In the genomic region with DNA sequence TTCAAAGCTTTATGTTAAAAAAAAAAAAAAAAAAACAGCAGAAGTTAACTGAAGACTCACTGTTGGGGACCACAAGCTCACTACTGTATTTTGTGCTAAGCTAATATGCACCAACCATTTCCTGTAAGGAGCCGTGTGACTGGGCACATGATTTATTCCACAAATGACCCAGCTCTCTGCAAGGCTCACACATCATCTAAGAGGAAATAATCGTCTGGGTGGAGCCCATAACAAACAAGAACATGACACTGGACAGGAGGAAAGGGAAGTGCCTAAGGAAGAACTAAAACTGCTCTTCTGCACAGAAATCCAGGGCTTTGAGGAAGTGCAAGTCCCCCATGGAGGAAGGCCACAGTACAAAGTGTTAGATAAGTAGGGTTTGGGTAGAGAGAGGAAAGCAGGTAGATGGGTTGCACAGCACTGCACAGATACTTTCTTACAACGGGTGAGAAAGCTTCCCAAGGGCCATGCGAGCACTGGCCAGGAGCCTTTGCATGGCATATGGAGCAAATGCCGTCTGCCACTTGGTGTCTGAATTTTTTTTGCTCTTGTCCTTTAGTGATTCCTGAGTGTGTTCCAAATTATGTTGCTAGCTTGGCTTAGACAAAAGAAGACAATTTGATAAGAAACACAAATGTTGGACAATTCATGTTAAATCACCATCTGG, we compare ENCODE assay signal across 8 cellular contexts. TPM values are rescaled to one million over a fixed set of nuclear protein-coding genes. Genes with fewer than 3 reads are reported as not detected.
DNase-seq lines count a peak whose midpoint lies in the region; ATAC-seq and TF ChIP-seq lines count a peak whose summit lies in the region.

No MANE protein-coding gene starts in this region.

- peak overlapping the region in 1 of 4 donors; percentile 4 for H3K4me3 ChIP-seq in adrenal gland

- H3K36me3 ChIP-seq in adrenal gland (replicated peaks in 1 of 2) = no peaks in the 10 kb centered on the region

- H3K4me3 Mint-ChIP-seq in HFFc6 = peak overlapping the region; percentile 83
- H3K4me3 Mint-ChIP-seq in stimulated activated naive B cell treated with anti-CD40 and anti-IgM and Interleukin-4, amounts not matched to agents 10 μg/mL and 1 μg/mL and 100 μg/mL, for 72 hours = peak overlapping the region; percentile 23 to 58

- no peaks in the 10 kb centered on the region for H3K27me3 ChIP-seq in adrenal gland

- H3K9me3 Mint-ChIP-seq in HFFc6 = no peaks in the 10 kb centered on the region
- H3K9me3 Mint-ChIP-seq in stimulated activated naive B cell treated with anti-CD40 and anti-IgM and Interleukin-4, amounts not matched to agents 10 μg/mL and 1 μg/mL and 100 μg/mL, for 72 hours = no peaks in the 10 kb centered on the region

- H3K27ac ChIP-seq in adrenal gland = peak overlapping the region; percentile 80 to 92 (median 88)

- H3K27me3 Mint-ChIP-seq in HFFc6 (ENCODE audit: insufficient read depth) = no peaks in the 10 kb centered on the region
- H3K27me3 Mint-ChIP-seq in stimulated activated naive B cell treated with anti-CD40 and anti-IgM and Interleukin-4, amounts not matched to agents 10 μg/mL and 1 μg/mL and 100 μg/mL, for 72 hours = no peaks in the 10 kb centered on the region

- DNase-seq in DMS 273 (lab: John Stamatoyannopoulos, UW; ENCODE audit: unreplicated experiment) (peak; percentile 66), DMS 273 treated with DMSO at 0.1 percent for 48 hours (lab: John Stamatoyannopoulos, UW) (no peak), HFFc6 (peak; percentile 51), NCI-H226 (peak; percentile 35), adrenal gland (peak; percentile 51 to 82 (median 65)), hippocampal formation (lab: John Stamatoyannopoulos, UW) (peak; percentile 50 to 79)
- DNase-seq in stimulated activated naive B cell treated with anti-CD40 and anti-IgM and Interleukin-4, amounts not matched to agents 10 μg/mL and 1 μg/mL and 100 μg/mL, for 72 hours = peak; percentile 33
- no peak for DNase-seq in stimulated activated CD4-positive, alpha-beta T cell treated with anti-CD3 and anti-CD28 coated beads, Interleukin-2, amount 100 ng/mL, for 48 hours

- TF ChIP-seq CTCF in HFFc6 (IDR thresholded peaks at IDR 0.05) (no peak), adrenal gland (IDR thresholded peaks at IDR 0.05) (no peak)

- intact Hi-C loops in adrenal gland (cut with DNase I) = no loop called here

- H3K4me1 Mint-ChIP-seq in HFFc6 (ENCODE audit: low read depth) = peaks cover 78% of the 10 kb centered on the region
- H3K4me1 Mint-ChIP-seq in stimulated activated naive B cell treated with anti-CD40 and anti-IgM and Interleukin-4, amounts not matched to agents 10 μg/mL and 1 μg/mL and 100 μg/mL, for 72 hours = peaks cover 41 to 78% of the 10 kb centered on the region in 2 donors

- peaks cover 10% of the 10 kb centered on the region for H3K36me3 Mint-ChIP-seq in HFFc6 (ENCODE audit: low read depth)
- peaks cover 18 to 46% of the 10 kb centered on the region in 2 donors for H3K36me3 Mint-ChIP-seq in stimulated activated naive B cell treated with anti-CD40 and anti-IgM and Interleukin-4, amounts not matched to agents 10 μg/mL and 1 μg/mL and 100 μg/mL, for 72 hours

- peaks cover 72 to 94% of the 10 kb centered on the region in 2 donors for H3K4me1 ChIP-seq in adrenal gland (replicated peaks in 1 of 2)

- H3K9me3 ChIP-seq in adrenal gland (replicated peaks in 1 of 3) = no peaks in the 10 kb centered on the region

- ATAC-seq in stimulated activated naive B cell treated with anti-CD40 and anti-IgM and Interleukin-4, amounts not matched to agents 10 μg/mL and 1 μg/mL and 100 μg/mL, for 72 hours (replicated peaks) = peak; percentile 93 to 95

- TF ChIP-seq POLR2A in adrenal gland (IDR thresholded peaks at IDR 0.05) = peak in 1 of 2 donors; percentile 64

- whole genome bisulfite sequencing in adrenal gland, 4 donors = 10 to 15% (median 13%) methylated on average over 5 of the region's 5 CpGs

- H3K27ac Mint-ChIP-seq in HFFc6 = peak overlapping the region; percentile 98
- H3K27ac Mint-ChIP-seq in stimulated activated naive B cell treated with anti-CD40 and anti-IgM and Interleukin-4, amounts not matched to agents 10 μg/mL and 1 μg/mL and 100 μg/mL, for 72 hours = peak overlapping the region; percentile 59

RNA-seq across cellular contexts. Expression of a gene that starts 24.5 kb away (rescaled TPM):
- 10 to 100 TPM; 59.0 to 76.5 (median 67.8) TPM for total RNA-seq in HFFc6 (2021; fragmentation: NEBNext Ultra II Directional; extraction: Animal tissue kit (Norgen Biotek cat#: 25700))
- total RNA-seq in adrenal gland = 100 to 1,000 TPM in 2 of 8 donors, 10 to 100 TPM in 6; 54.4 to 119 (median 82.4) TPM
- 10 to 100 TPM; 41.1 to 87.6 (median 52.7) TPM for polyA plus RNA-seq in adrenal gland

RNA-seq across cellular contexts. Expression of a gene that starts 27.5 kb away (rescaled TPM):
- total RNA-seq in HFFc6 (2021; fragmentation: NEBNext Ultra II Directional; extraction: Animal tissue kit (Norgen Biotek cat#: 25700)) = 100 to 1,000 TPM; 165 to 253 (median 205) TPM
- total RNA-seq in adrenal gland = 100 to 1,000 TPM in 4 of 8 donors, 10 to 100 TPM in 4; 22.6 to 131 (median 70.2) TPM
- polyA plus RNA-seq in adrenal gland = 100 to 1,000 TPM; 175 to 223 (median 212) TPM

Comparison
In these comparisons a context has a peak if more than half of its experiments do, and no peak if none do; other contexts are left out.
1. DNase-seq: peak in DMS 273 (single experiment), HFFc6 (single experiment), NCI-H226 (single experiment), adrenal gland (7 of 7), hippocampal formation (2 of 2) and stimulated activated naive B cell treated with anti-CD40 and anti-IgM and Interleukin-4, amounts not matched to agents 10 μg/mL and 1 μg/mL and 100 μg/mL, for 72 hours (single experiment); none in DMS 273 treated with DMSO at 0.1 percent for 48 hours (single experiment) and stimulated activated CD4-positive, alpha-beta T cell treated with anti-CD3 and anti-CD28 coated beads, Interleukin-2, amount 100 ng/mL, for 48 hours (0 of 2).